In genomic region chr5:66860199-66860975, GRCh38 we compare ENCODE assay signal across 15 cellular contexts.
DNase-seq lines count a peak whose midpoint lies in the region; ATAC-seq and TF ChIP-seq lines count a peak whose summit lies in the region.
"Had no signal": no experiment of that assay in that cellular context is flagged by ENCODE, and none has a peak within 500 bp of the region (broad histone marks: within the 10 kb centered on the region; RNA-seq: fewer than 3 reads in every experiment).

No MANE protein-coding gene starts in this region.

- H3K4me3 ChIP-seq in GM23338 (no peak overlapping the region), SK-N-MC (peak overlapping the region; percentile 37), fibroblast of villous mesenchyme (ENCODE audit: low read depth, low read length) (no peak overlapping the region), prostate gland (no peak overlapping the region)
- H3K4me3 ChIP-seq: SJSA1 had no signal

- peaks cover 21% of the 10 kb centered on the region for H3K4me1 ChIP-seq in GM23338 (ENCODE audit: insufficient read depth)
- no peaks in the 10 kb centered on the region for H3K4me1 ChIP-seq in prostate gland (replicated peaks)

- H3K4me2 ChIP-seq in GM23338: peak overlapping the region; percentile 9; the same call in 1 of the 2 replicates

- no peaks in the 10 kb centered on the region for H3F3A ChIP-seq in GM23338 (replicated peaks; ENCODE audit: low read depth)

- H4K20me1 ChIP-seq in GM23338 (replicated peaks; ENCODE audit: insufficient read depth): no peaks in the 10 kb centered on the region

- intact Hi-C loops in prostate gland (cut with DNase I): no loop called here

- no peaks in the 10 kb centered on the region for H3K79me2 ChIP-seq in GM23338 (replicated peaks; ENCODE audit: insufficient read depth)

- 35% methylated on average over 7 of the region's 7 CpGs for WGBS in prostate gland

- TF ChIP-seq CTCF in GM23338 (conservative IDR thresholded peaks at IDR 0.05; ENCODE audit: low read depth in 2 of 2): no peak
- TF ChIP-seq CTCF in fibroblast of villous mesenchyme (IDR thresholded peaks at IDR 0.05; ENCODE audit: insufficient read depth, low read depth, low read length): no peak
- TF ChIP-seq CTCF in osteocyte (IDR thresholded peaks at IDR 0.05): no peak
- no peak for TF ChIP-seq CTCF in prostate gland (IDR thresholded peaks at IDR 0.05)

- peak overlapping the region; percentile 25; the same call in 1 of the 2 replicates for H2AFZ ChIP-seq in GM23338

- no peaks in the 10 kb centered on the region for H3K36me3 Mint-ChIP-seq in GM23338 (ENCODE audit: low read depth)
- no peaks in the 10 kb centered on the region for H3K36me3 Mint-ChIP-seq in osteocyte (ENCODE audit: unreplicated experiment)
- no peaks in the 10 kb centered on the region for H3K36me3 Mint-ChIP-seq in effector memory CD8-positive, alpha-beta T cell (ENCODE audit: insufficient read depth)
- H3K36me3 Mint-ChIP-seq: activated naive CD4-positive, alpha-beta T cell treated with anti-CD3 and anti-CD28 coated beads, Interleukin-2, amount 50 U/mL, for 72 hours had no signal

- H3K27me3 Mint-ChIP-seq in GM23338 (ENCODE audit: insufficient read depth, low read depth, poor library complexity) (no peaks in the 10 kb centered on the region), osteocyte (ENCODE audit: unreplicated experiment) (peaks cover 27% of the 10 kb centered on the region)
- peaks cover 17 to 39% of the 10 kb centered on the region in 2 donors for H3K27me3 Mint-ChIP-seq in effector memory CD8-positive, alpha-beta T cell

- H3K4me1 Mint-ChIP-seq in GM23338 (peaks cover 30% of the 10 kb centered on the region), osteocyte (ENCODE audit: unreplicated experiment) (peaks cover 7% of the 10 kb centered on the region)
- peaks cover 4 to 5% of the 10 kb centered on the region in 2 donors for H3K4me1 Mint-ChIP-seq in effector memory CD8-positive, alpha-beta T cell (ENCODE audit: low read depth in 2 of 2)

- H3K9me2 ChIP-seq in GM23338 (ENCODE audit: insufficient read depth): no peaks in the 10 kb centered on the region

- H3K27ac ChIP-seq in GM23338 (ENCODE audit: low read depth): no peak overlapping the region
- peak overlapping the region; percentile 32 for H3K27ac ChIP-seq in SK-N-MC
- H3K27ac ChIP-seq in prostate gland: no peak overlapping the region
- H3K27ac ChIP-seq: SJSA1 had no signal

- H3K27me3 ChIP-seq in GM23338 (ENCODE audit: insufficient read depth): no peaks in the 10 kb centered on the region
- no peaks in the 10 kb centered on the region for H3K27me3 ChIP-seq in prostate gland (replicated peaks; ENCODE audit: insufficient read depth)

- TF ChIP-seq POLR2A in prostate gland (IDR thresholded peaks at IDR 0.05): no peak

- H3K36me3 ChIP-seq in GM23338 (ENCODE audit: insufficient read depth) (no peaks in the 10 kb centered on the region), SK-N-MC (ENCODE audit: insufficient read depth, low read length) (no peaks in the 10 kb centered on the region), prostate gland (no peaks in the 10 kb centered on the region)
- H3K36me3 ChIP-seq: SJSA1 had no signal

- H3K9me3 ChIP-seq in SK-N-MC (ENCODE audit: low read depth, low read length): no peaks in the 10 kb centered on the region
- H3K9me3 ChIP-seq in prostate gland: no peaks in the 10 kb centered on the region
- H3K9me3 ChIP-seq: SJSA1 had no signal

- no peaks in the 10 kb centered on the region for H3K9me3 Mint-ChIP-seq in GM23338
- no peaks in the 10 kb centered on the region for H3K9me3 Mint-ChIP-seq in osteocyte (ENCODE audit: unreplicated experiment)
- no peaks in the 10 kb centered on the region for H3K9me3 Mint-ChIP-seq in effector memory CD8-positive, alpha-beta T cell
- H3K9me3 Mint-ChIP-seq: activated naive CD4-positive, alpha-beta T cell treated with anti-CD3 and anti-CD28 coated beads, Interleukin-2, amount 50 U/mL, for 72 hours had no signal

- peak overlapping the region; percentile 17 for H3K9ac ChIP-seq in SK-N-MC (ENCODE audit: insufficient read length)

- H3K27ac Mint-ChIP-seq in GM23338 (no peak overlapping the region), osteocyte (ENCODE audit: unreplicated experiment) (no peak overlapping the region)
- H3K27ac Mint-ChIP-seq in effector memory CD8-positive, alpha-beta T cell: no peak overlapping the region
- H3K27ac Mint-ChIP-seq: activated naive CD4-positive, alpha-beta T cell treated with anti-CD3 and anti-CD28 coated beads, Interleukin-2, amount 50 U/mL, for 72 hours had no signal

- peak; percentile 13; the same call in 1 of the 3 replicates for ATAC-seq in GM23338
- ATAC-seq in effector memory CD8-positive, alpha-beta T cell (replicated peaks): no peak
- ATAC-seq: activated naive CD4-positive, alpha-beta T cell treated with anti-CD3 and anti-CD28 coated beads, Interleukin-2, amount 50 U/mL, for 72 hours had no signal

- DNase-seq in GM23338 (ENCODE audit: low spot score) (peak; percentile 39), SK-N-MC (ENCODE audit: low read depth, low spot score) (no peak), fibroblast of villous mesenchyme (ENCODE audit: low read depth) (peak; percentile 27), osteocyte (ENCODE audit: extremely low spot score, unreplicated experiment) (no peak), mesenteric fat pad (ENCODE audit: low spot score) (no peak), prostate gland (ENCODE audit: low spot score) (no peak)
- DNase-seq in effector memory CD8-positive, alpha-beta T cell: no peak
- DNase-seq: C1 segment of cervical spinal cord; central memory CD4-positive, alpha-beta T cell; DMS79; KG1; NCI-H1092; posterior cingulate gyrus had no signal

- no peak overlapping the region for H3K4me3 Mint-ChIP-seq in GM23338
- peak overlapping the region; percentile 36 for H3K4me3 Mint-ChIP-seq in osteocyte (ENCODE audit: unreplicated experiment)
- H3K4me3 Mint-ChIP-seq in effector memory CD8-positive, alpha-beta T cell: no peak overlapping the region

TF ChIP-seq in GM23338, 12 proteins besides CTCF, POLR2A, EP300 and RAD21 (continues in another document):
- TF ChIP-seq, protein P1, sequence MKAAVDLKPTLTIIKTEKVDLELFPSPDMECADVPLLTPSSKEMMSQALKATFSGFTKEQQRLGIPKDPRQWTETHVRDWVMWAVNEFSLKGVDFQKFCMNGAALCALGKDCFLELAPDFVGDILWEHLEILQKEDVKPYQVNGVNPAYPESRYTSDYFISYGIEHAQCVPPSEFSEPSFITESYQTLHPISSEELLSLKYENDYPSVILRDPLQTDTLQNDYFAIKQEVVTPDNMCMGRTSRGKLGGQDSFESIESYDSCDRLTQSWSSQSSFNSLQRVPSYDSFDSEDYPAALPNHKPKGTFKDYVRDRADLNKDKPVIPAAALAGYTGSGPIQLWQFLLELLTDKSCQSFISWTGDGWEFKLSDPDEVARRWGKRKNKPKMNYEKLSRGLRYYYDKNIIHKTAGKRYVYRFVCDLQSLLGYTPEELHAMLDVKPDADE (IDR thresholded peaks at IDR 0.05): no peak
- no peak for TF ChIP-seq STAT1 (IDR thresholded peaks at IDR 0.05; ENCODE audit: unreplicated experiment)
- TF ChIP-seq POLR2AphosphoS5 (IDR thresholded peaks at IDR 0.05; ENCODE audit: low read depth): no peak
- no peak for TF ChIP-seq EZH2 (IDR thresholded peaks at IDR 0.05; ENCODE audit: low read depth, unreplicated experiment)

Comparison
In these comparisons a context has a peak if more than half of its experiments do, and no peak if none do; other contexts are left out.
1. DNase-seq: peak in GM23338 (single experiment) and fibroblast of villous mesenchyme (single experiment); none in SK-N-MC (single experiment), osteocyte (single experiment), mesenteric fat pad (single experiment), effector memory CD8-positive, alpha-beta T cell (0 of 3) and prostate gland (single experiment).